In the genomic region with DNA sequence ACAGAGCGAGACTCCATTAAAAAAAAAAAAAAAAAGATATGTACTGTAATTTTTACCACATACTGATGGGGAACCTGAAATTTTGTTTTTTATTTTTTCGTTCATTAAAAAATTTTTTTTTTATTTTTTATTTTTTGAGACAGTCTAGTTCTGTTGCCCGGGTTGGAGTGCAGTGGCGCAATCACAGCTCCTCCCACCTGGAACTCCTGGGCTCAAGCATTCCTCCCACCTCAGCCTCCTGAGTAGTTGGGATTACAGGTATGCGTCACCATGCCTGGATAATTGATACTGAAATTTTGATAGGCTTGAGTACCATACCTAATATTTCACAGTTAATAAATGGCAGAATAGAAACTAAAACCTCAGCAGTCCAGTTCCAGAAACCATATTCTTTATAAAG, we compare ENCODE assay signal across 7 cellular contexts.
"Had no signal": no experiment of that assay in that cellular context is flagged by ENCODE, and none has a peak within 500 bp of the region (broad histone marks: within the 10 kb centered on the region; RNA-seq: fewer than 3 reads in every experiment).

No MANE protein-coding gene starts in this region.

- H3K27ac Mint-ChIP-seq: IgD-negative memory B cell had no signal

- H3K27ac ChIP-seq: HL-60 had no signal

- DNase-seq: KBM-7, KG1 had no signal

- ATAC-seq: HepG2, K562 had no signal

- H3K4me3 ChIP-seq: K562 had no signal

- H3K4me1 Mint-ChIP-seq: IgD-negative memory B cell had no signal

- H3K27me3 Mint-ChIP-seq: IgD-negative memory B cell had no signal

- FAIRE-seq: HepG2, HTR-8/SVneo, K562 had no signal

- H3K4me3 Mint-ChIP-seq: IgD-negative memory B cell had no signal
